8 cellular contexts compared by ENCODE assay signal in the genomic region with DNA sequence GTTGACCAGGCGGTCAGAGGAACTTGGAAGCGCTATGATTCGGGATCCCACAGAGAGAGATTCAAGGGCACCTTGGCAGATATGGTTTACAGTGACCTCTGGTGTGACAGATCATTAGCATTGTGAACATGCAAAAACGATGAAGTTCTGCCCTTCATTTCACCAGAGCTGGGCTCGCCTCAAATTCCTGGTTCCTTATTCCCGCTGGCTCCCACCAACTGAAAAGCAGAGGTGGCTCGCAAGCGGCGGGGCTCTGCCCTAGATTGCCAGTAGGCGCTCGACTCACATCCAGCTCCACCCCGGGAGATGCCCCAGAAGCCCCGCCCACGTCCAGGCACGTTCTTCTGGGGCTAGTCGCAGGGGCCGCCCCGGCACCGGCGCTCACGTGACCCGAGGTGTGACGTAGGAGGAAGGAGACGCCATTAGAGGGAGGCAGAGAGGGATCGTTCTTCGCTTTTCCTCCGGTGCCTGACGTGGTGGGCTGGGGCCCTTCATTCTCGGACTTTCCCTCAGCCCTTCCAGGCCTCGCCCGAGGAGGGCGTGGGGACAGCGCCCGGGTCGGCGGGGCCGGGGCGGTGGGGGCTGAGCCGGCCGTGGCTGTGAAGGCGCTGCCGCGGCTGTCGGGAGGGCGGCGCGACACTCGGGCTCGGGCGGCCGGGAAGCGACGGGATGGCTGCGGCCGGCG. TPM values are rescaled to one million over a fixed set of nuclear protein-coding genes. Genes with fewer than 3 reads are reported as not detected.
A peak's percentile ranks its signal among the peaks of the same experiment; 100 is the strongest.
DNase-seq lines count a peak whose midpoint lies in the region; ATAC-seq and TF ChIP-seq lines count a peak whose summit lies in the region.

A gene with protein sequence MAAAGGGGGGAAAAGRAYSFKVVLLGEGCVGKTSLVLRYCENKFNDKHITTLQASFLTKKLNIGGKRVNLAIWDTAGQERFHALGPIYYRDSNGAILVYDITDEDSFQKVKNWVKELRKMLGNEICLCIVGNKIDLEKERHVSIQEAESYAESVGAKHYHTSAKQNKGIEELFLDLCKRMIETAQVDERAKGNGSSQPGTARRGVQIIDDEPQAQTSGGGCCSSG (plus strand): TSS at position 403 of the 685 bp plus-strand sequence. CDS start 267 bp downstream, at position 670.

- peaks cover 41% of the 10 kb centered on the region for H3K4me1 Mint-ChIP-seq in activated naive CD8-positive, alpha-beta T cell (ENCODE audit: low read depth)

- H3K27me3 ChIP-seq in osteoblast (ENCODE audit: insufficient read depth, low read length) (peaks cover 20% of the 10 kb centered on the region), thoracic aorta (replicated peaks; ENCODE audit: insufficient read depth) (no peaks in the 10 kb centered on the region)

- TF ChIP-seq CTCF in GM12864 (IDR thresholded peaks at IDR 0.05; ENCODE audit: low read depth, low read length, missing control alignments) (peak; percentile 18), osteoblast (IDR thresholded peaks at IDR 0.05; ENCODE audit: extremely low read depth, low read depth, low read length) (peak; percentile 8), thoracic aorta (IDR thresholded peaks at IDR 0.05) (peak; percentile 51)

- H3K9me3 Mint-ChIP-seq in activated naive CD8-positive, alpha-beta T cell (ENCODE audit: low read depth): no peaks in the 10 kb centered on the region

- ATAC-seq in HG02623 (IDR thresholded peaks at IDR 0.05; ENCODE audit: unreplicated experiment) (peak; percentile 93), thoracic aorta (ENCODE audit: insufficient number of reproducible peaks, low FRiP score, low read depth) (peak; percentile 82)

- H3K27me3 Mint-ChIP-seq in activated naive CD8-positive, alpha-beta T cell: no peaks in the 10 kb centered on the region

- H3K4me1 ChIP-seq in osteoblast (ENCODE audit: insufficient read depth, low read length) (peaks cover 15% of the 10 kb centered on the region), thoracic aorta (ENCODE audit: control insufficient read depth in 1 of 2, low read depth in 2 of 2) (peaks cover 10 to 25% of the 10 kb centered on the region in 2 donors)

- H3K9me3 ChIP-seq in osteoblast (ENCODE audit: low read depth, low read length): peaks cover 3% of the 10 kb centered on the region
- H3K9me3 ChIP-seq in thoracic aorta: peaks cover 4% of the 10 kb centered on the region

- H3K4me3 Mint-ChIP-seq in activated naive CD8-positive, alpha-beta T cell: peak within 1 kb of the TSS; percentile 97

- peak within 1 kb of the TSS; percentile 91 for H2AFZ ChIP-seq in osteoblast (ENCODE audit: low read length)

- DNase-seq in GM12864 (ENCODE audit: low read depth) (peak; percentile 89), NCI-H1105 (lab: John Stamatoyannopoulos, UW) (peak; percentile 95), SKM-1 treated with dmso at 0.1 percent for 144 hours (lab: John Stamatoyannopoulos, UW; ENCODE audit: unreplicated experiment) (peak; percentile 85), glomerular visceral epithelial cell (ENCODE audit: extremely low spot score) (peak; percentile 97), osteoblast (ENCODE audit: insufficient read length, low spot score, missing footprints) (peak; percentile 99), thoracic aorta (ENCODE audit: low spot score) (peak; percentile 95)

- H3K27ac Mint-ChIP-seq in activated naive CD8-positive, alpha-beta T cell: peak within 1 kb of the TSS; percentile 98

- H3K27ac ChIP-seq in osteoblast (ENCODE audit: low read depth, low read length): peak within 1 kb of the TSS; percentile 96
- peak within 1 kb of the TSS; percentile 91 to 97 for H3K27ac ChIP-seq in thoracic aorta

- H3K4me3 ChIP-seq in GM12864 (ENCODE audit: low read depth, low read length) (peak within 1 kb of the TSS; percentile 84), osteoblast (ENCODE audit: insufficient read depth, low read length) (peak within 1 kb of the TSS; percentile 98), thoracic aorta (peak within 1 kb of the TSS; percentile 83)

- H4K20me1 ChIP-seq in osteoblast (ENCODE audit: insufficient read depth, low read length): peaks cover 3% of the 10 kb centered on the region

- H3K79me2 ChIP-seq in osteoblast (ENCODE audit: insufficient read depth, low read length): peaks cover 53% of the 10 kb centered on the region

- peak within 1 kb of the TSS; percentile 90 for H3K4me2 ChIP-seq in osteoblast (ENCODE audit: insufficient read depth, low read length)

- H3K36me3 Mint-ChIP-seq in activated naive CD8-positive, alpha-beta T cell: peaks cover 20% of the 10 kb centered on the region

- peaks cover 22% of the 10 kb centered on the region for H3K36me3 ChIP-seq in osteoblast (ENCODE audit: insufficient read depth, low read length)
- H3K36me3 ChIP-seq in thoracic aorta: peaks cover 9% of the 10 kb centered on the region

RNA-seq across cellular contexts. Expression of the gene that starts here (rescaled TPM):
- 12.7 TPM in 2 replicates for total RNA-seq in osteoblast
- total RNA-seq in thoracic aorta: 10 to 100 TPM; 15.7 to 56.4 TPM

Comparison
In these comparisons a context has a peak if more than half of its experiments do, and no peak if none do; other contexts are left out.
1. Peak in every context shown above with its lines: DNase-seq, ATAC-seq, H3K4me3 ChIP-seq and H3K27ac ChIP-seq.